In the genomic region with DNA sequence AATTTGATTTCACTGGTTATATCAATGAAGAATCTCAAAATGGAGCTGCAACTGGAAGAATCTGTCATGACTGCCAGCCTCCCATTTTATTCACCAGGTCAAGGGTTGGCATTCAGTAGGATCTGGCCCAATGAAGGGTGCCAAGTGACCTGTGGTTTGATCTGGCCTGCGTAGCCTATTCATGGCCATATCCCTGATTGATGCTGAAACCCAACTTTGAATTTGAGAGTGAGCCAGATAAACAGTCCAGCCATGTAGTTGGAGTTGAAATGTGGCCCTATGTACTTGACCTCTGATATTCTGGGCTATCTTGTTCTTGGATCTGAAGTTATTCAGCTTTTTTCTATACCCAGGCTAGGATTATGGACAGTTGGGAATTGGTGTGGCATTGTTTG, we compare ENCODE assay signal across 8 cellular contexts. TPM values are rescaled to one million over a fixed set of nuclear protein-coding genes. Genes with fewer than 3 reads are reported as not detected.
DNase-seq lines count a peak whose midpoint lies in the region; ATAC-seq and TF ChIP-seq lines count a peak whose summit lies in the region.

No MANE protein-coding gene starts in this region.

- H3K4me3 ChIP-seq in RWPE2 (ENCODE audit: severe bottlenecking) (peak overlapping the region; percentile 91), retinal pigment epithelial cell (ENCODE audit: low read length) (peak overlapping the region; percentile 91)

- peaks cover 16% of the 10 kb centered on the region for H3K4me1 ChIP-seq in RWPE2 (ENCODE audit: insufficient read depth, poor library complexity, severe bottlenecking)

- no peaks in the 10 kb centered on the region for H3K27me3 ChIP-seq in RWPE2 (ENCODE audit: insufficient read depth, poor library complexity, severe bottlenecking)

- H3K9me3 ChIP-seq in RWPE2 (ENCODE audit: severe bottlenecking), result no peaks in the 10 kb centered on the region

- in situ Hi-C loops in G401 (cut with HindIII; ENCODE audit: low sequenced_read_pairs), result no loop called here

- H3K36me3 ChIP-seq in RWPE2 (ENCODE audit: low read depth), result peaks cover 12% of the 10 kb centered on the region; the same call in 1 of the 2 replicates

- TF ChIP-seq CTCF in RWPE2 (IDR thresholded peaks at IDR 0.05; ENCODE audit: poor library complexity, severe bottlenecking) (no peak), retinal pigment epithelial cell (conservative IDR thresholded peaks at IDR 0.05; ENCODE audit: low read depth, low read length) (no peak)

- DNase-seq in G401 (ENCODE audit: low spot score) (peak; percentile 23), RWPE2 (ENCODE audit: low spot score) (no peak), fibroblast of peridontal ligament (ENCODE audit: extremely low read depth) (peak; percentile 31), retinal pigment epithelial cell (ENCODE audit: low read depth) (no peak), KG1 (lab: John Stamatoyannopoulos, UW) (no peak), A172 (ENCODE audit: low spot score) (no peak)

- H3K27ac ChIP-seq in RWPE2 (ENCODE audit: poor library complexity, severe bottlenecking), result peak overlapping the region; percentile 71

- no peak for ATAC-seq in RWPE2 (ENCODE audit: low read depth)
- no peak for ATAC-seq in HG03469 (IDR thresholded peaks at IDR 0.05; ENCODE audit: unreplicated experiment)
- no peak for ATAC-seq in HG02759 (IDR thresholded peaks at IDR 0.05; ENCODE audit: unreplicated experiment)

RNA-seq across cellular contexts. Expression of gene MKLN1, which starts 1.5 kb away (rescaled TPM):
- total RNA-seq in G401 (2014; rRNA removed; shearing (Covaris generic)), result 25.2 and 37.5 TPM in 2 replicates
- total RNA-seq in A172 (2014; rRNA removed; shearing (Covaris generic)), result 27.1 and 32.4 TPM in 2 replicates

Comparison
In these comparisons a context has a peak if more than half of its experiments do, and no peak if none do; other contexts are left out.
1. DNase-seq: peak in G401 (single experiment) and fibroblast of peridontal ligament (single experiment); none in RWPE2 (single experiment), retinal pigment epithelial cell (single experiment), KG1 (single experiment) and A172 (single experiment).